18 cellular contexts compared by ENCODE assay signal in the genomic region with DNA sequence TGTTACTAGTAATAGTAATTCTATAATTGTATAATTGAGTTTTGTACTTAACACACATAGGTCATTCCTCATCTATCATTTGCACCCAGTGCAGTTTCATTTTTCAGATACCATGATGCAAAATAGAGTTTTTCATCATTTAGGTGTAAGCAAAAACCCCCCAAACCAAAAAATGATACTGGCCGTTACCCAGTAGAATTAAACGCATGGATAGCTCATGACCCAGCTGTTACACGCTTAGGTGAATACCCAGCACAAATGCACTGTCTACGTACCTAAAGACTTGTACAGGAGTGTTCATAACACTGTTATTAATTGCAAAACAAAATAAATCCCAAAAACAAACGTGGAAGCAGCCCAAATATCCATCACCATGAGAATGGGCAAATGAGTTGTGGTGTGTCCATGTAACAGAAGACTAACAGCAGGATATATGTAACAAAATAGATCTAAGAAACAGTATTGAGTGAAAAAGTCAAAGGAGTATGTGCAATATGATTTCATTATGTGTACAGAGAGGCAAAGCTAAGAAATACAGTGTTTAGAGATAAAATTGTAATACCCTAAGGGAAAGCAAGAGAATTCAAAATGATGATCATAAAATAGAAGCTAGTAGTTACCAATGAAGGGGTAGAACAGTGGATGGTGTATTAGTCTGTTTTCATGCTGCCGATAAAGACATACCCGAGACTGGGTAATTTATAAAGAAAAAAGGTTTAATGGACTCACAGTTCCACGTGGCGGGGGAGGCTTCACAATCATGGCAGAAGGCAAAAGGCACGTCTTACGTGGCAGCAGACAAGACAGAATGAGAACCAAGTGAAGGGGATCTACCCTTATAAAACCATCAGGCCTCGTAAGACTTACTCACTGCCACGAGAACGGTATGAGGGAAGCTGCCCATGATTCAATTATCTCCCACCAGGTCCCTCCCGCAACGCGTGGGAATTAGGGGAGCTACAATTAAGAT. TPM values are rescaled to one million over a fixed set of nuclear protein-coding genes. Genes with fewer than 3 reads are reported as not detected.
A peak's percentile ranks its signal among the peaks of the same experiment; 100 is the strongest.
DNase-seq lines count a peak whose midpoint lies in the region; ATAC-seq and TF ChIP-seq lines count a peak whose summit lies in the region.
"Had no signal": no experiment of that assay in that cellular context is flagged by ENCODE, and none has a peak within 500 bp of the region (broad histone marks: within the 10 kb centered on the region; RNA-seq: fewer than 3 reads in every experiment).

No MANE protein-coding gene starts in this region.

- H3K4me3 ChIP-seq in DND-41 (ENCODE audit: low read depth in 1 of 2, low read length in 2 of 2), result no peak overlapping the region
- H3K4me3 ChIP-seq in prostate gland, result no peak overlapping the region
- H3K4me3 ChIP-seq: HAP-1, SJSA1 had no signal

- in situ Hi-C loops in GM13977 (cut with MboI; ENCODE audit: low pct_unique_long_range_greater_than_20kb, low sequenced_read_pairs, unreplicated experiment), result loop anchor here (5.0 kb wide), 1 partner anchor 141 kb away; no protein-coding TSS in a partner anchor

- no peaks in the 10 kb centered on the region for H3K79me2 ChIP-seq in DND-41 (ENCODE audit: insufficient read depth, low read length)

- no peak overlapping the region for H3K4me2 ChIP-seq in DND-41 (ENCODE audit: insufficient read depth, low read length)

- H3K36me3 ChIP-seq in DND-41 (ENCODE audit: insufficient read depth, low read length) (peaks cover 39% of the 10 kb centered on the region), prostate gland (peaks cover 0 to 3% of the 10 kb centered on the region in 2 donors)

- peaks cover 16% of the 10 kb centered on the region for H3K4me1 Mint-ChIP-seq in T-helper 17 cell

- TF ChIP-seq CTCF in DND-41 (IDR thresholded peaks at IDR 0.05; ENCODE audit: borderline replicate concordance, extremely low read depth, low read length, poor library complexity, severe bottlenecking) (no peak), GM13977 (IDR thresholded peaks at IDR 0.05; ENCODE audit: extremely low read depth, insufficient read depth, missing control alignments) (no peak), prostate gland (IDR thresholded peaks at IDR 0.05) (no peak)

- no peaks in the 10 kb centered on the region for H3K27me3 Mint-ChIP-seq in T-helper 17 cell
- H3K27me3 Mint-ChIP-seq: IgD-negative memory B cell had no signal

- H3K27me3 ChIP-seq in DND-41 (ENCODE audit: insufficient read depth, low read length, poor library complexity) (no peaks in the 10 kb centered on the region), prostate gland (replicated peaks; ENCODE audit: insufficient read depth) (no peaks in the 10 kb centered on the region)
- H3K27me3 ChIP-seq: SJSA1 had no signal

- H3K36me3 Mint-ChIP-seq in T-helper 17 cell (ENCODE audit: low read depth), result peaks cover 5% of the 10 kb centered on the region

- no peak for TF ChIP-seq POLR2A in prostate gland (IDR thresholded peaks at IDR 0.05)

- intact Hi-C loops in prostate gland (cut with DNase I), result no loop called here

- H3K27ac ChIP-seq in DND-41 (ENCODE audit: low read length) (no peak overlapping the region), prostate gland (no peak overlapping the region)
- H3K27ac ChIP-seq: SJSA1 had no signal

- H2AFZ ChIP-seq in DND-41 (ENCODE audit: low read depth, low read length), result no peak overlapping the region

- DNase-seq in DND-41 (peak; percentile 1), GM13977 (ENCODE audit: low spot score) (peak; percentile 61), T-helper 17 cell (no peak), islet precursor cell (peak; percentile 46), putamen (ENCODE audit: low spot score) (no peak), DMS 273 (lab: John Stamatoyannopoulos, UW; ENCODE audit: unreplicated experiment) (no peak), NCI-H2227 treated with DMSO at 0.1 percent for 48 hours (lab: John Stamatoyannopoulos, UW) (no peak), prostate gland (ENCODE audit: low spot score) (no peak)
- DNase-seq: CD8-positive, alpha-beta T cell; DMS153; NCI-H1436 treated with DMSO at 0.1 percent for 48 hours; NCI-H2081 treated with DMSO at 0.1 percent for 48 hours; NCI-H524 treated with DMSO at 0.1 percent for 48 hours; OCI-M1; SW 1271 had no signal

- H3K9me3 ChIP-seq in DND-41 (ENCODE audit: insufficient read depth, low read length, severe bottlenecking), result no peaks in the 10 kb centered on the region
- H3K9me3 ChIP-seq in T-helper 17 cell (ENCODE audit: control insufficient read depth, low read length, poor library complexity, severe bottlenecking), result no peaks in the 10 kb centered on the region
- H3K9me3 ChIP-seq in prostate gland, result no peaks in the 10 kb centered on the region
- H3K9me3 ChIP-seq: HAP-1, SJSA1 had no signal

- 94% methylated on average over 17 of the region's 17 CpGs for WGBS in prostate gland

- ATAC-seq in DND-41 (ENCODE audit: insufficient read depth, low read depth) (no peak), T-helper 17 cell (no peak)
- ATAC-seq: CD8-positive, alpha-beta T cell had no signal

- no peak overlapping the region for H3K9ac ChIP-seq in DND-41 (ENCODE audit: low read depth, low read length)

- H3K27ac Mint-ChIP-seq in T-helper 17 cell, result peak overlapping the region; percentile 61
- H3K27ac Mint-ChIP-seq: CD8-positive, alpha-beta T cell; IgD-negative memory B cell had no signal

- H4K20me1 ChIP-seq in DND-41 (ENCODE audit: insufficient read depth, low read length), result no peaks in the 10 kb centered on the region

- H3K4me1 ChIP-seq in DND-41 (ENCODE audit: insufficient read depth, low read length), result no peaks in the 10 kb centered on the region
- H3K4me1 ChIP-seq in prostate gland (replicated peaks), result no peaks in the 10 kb centered on the region
- H3K4me1 ChIP-seq: SJSA1 had no signal

- no peak overlapping the region for H3K4me3 Mint-ChIP-seq in T-helper 17 cell
- H3K4me3 Mint-ChIP-seq: CD8-positive, alpha-beta T cell; IgD-negative memory B cell had no signal

RNA-seq across cellular contexts. Expression of gene EID3, which starts 49.8 kb away (rescaled TPM):
- total RNA-seq in T-helper 17 cell (10 to 100 TPM; 12.2 to 13.7 TPM), prostate gland (10 to 100 TPM in 1 of 2 donors, 1 to 10 TPM in 1; 8.6 to 18.1 TPM)

Comparison
In these comparisons a context has a peak if more than half of its experiments do, and no peak if none do; other contexts are left out.
1. DNase-seq: peak in DND-41 (single experiment), GM13977 (single experiment) and islet precursor cell (single experiment); none in T-helper 17 cell (0 of 3), putamen (single experiment), DMS 273 (single experiment), NCI-H2227 treated with DMSO at 0.1 percent for 48 hours (single experiment) and prostate gland (single experiment).